Comparison of ENCODE assay signal across 1 cellular context in genomic region chr7:131555565-131556054, GRCh38.
TF ChIP-seq lines count a peak whose summit lies in the region.

No MANE protein-coding gene starts in this region.

TF ChIP-seq in IMR-90, 13 proteins besides CTCF, POLR2A, EP300 and RAD21 (continued from another document):
- TF ChIP-seq ELK1 (IDR thresholded peaks at IDR 0.05; ENCODE audit: borderline replicate concordance, low read depth, low read length) (no peak), BHLHE40 (IDR thresholded peaks at IDR 0.05; ENCODE audit: low read depth, low read length) (no peak), MAZ (IDR thresholded peaks at IDR 0.05; ENCODE audit: borderline replicate concordance, low read depth, low read length) (no peak), RCOR1 (IDR thresholded peaks at IDR 0.05; ENCODE audit: insufficient replicate concordance, low read length) (no peak), CEBPB (IDR thresholded peaks at IDR 0.05; ENCODE audit: low read depth, low read length) (no peak), SMC3 (IDR thresholded peaks at IDR 0.05; ENCODE audit: low read depth, low read length) (no peak), RFX5 (IDR thresholded peaks at IDR 0.05; ENCODE audit: low read depth, low read length) (no peak), NFE2L2 (IDR thresholded peaks at IDR 0.05; ENCODE audit: low read depth, low read length) (no peak)
TF ChIP-seq in IMR-90: peak in this region for 0.
